Comparison of ENCODE assay signal across 23 cellular contexts in genomic region chr14:95355422-95355821, GRCh38. TPM values are rescaled to one million over a fixed set of nuclear protein-coding genes. Genes with fewer than 3 reads are reported as not detected.
DNase-seq lines count a peak whose midpoint lies in the region; ATAC-seq, FAIRE-seq and TF ChIP-seq lines count a peak whose summit lies in the region.
"Had no signal": no experiment of that assay in that cellular context is flagged by ENCODE, and none has a peak within 500 bp of the region (broad histone marks: within the 10 kb centered on the region; RNA-seq: fewer than 3 reads in every experiment).

No MANE protein-coding gene starts in this region.

- DNase-seq in SK-MEL-5 (ENCODE audit: low read depth, low spot score) (peak; percentile 26), right cardiac atrium (no peak), pancreas (no peak), T-helper 9 cell (no peak)
- DNase-seq: Caco-2; CD8-positive, alpha-beta T cell; DND-41; HCEC 1CT; MM.1S; NCI-H2029; NCI-H2227 treated with DMSO at 0.1 percent for 48 hours; NCI-H526 treated with DMSO at 0.1 percent for 48 hours; PC-9; SHP77; SW 1271 had no signal

- H3K9me3 ChIP-seq in right cardiac atrium (ENCODE audit: control insufficient read depth, low read length): no peaks in the 10 kb centered on the region
- H3K9me3 ChIP-seq in pancreas: no peaks in the 10 kb centered on the region
- H3K9me3 ChIP-seq: Caco-2 had no signal

- H2AFZ ChIP-seq in ACC112 (ENCODE audit: low read length, unreplicated experiment): peak overlapping the region; percentile 31
- H2AFZ ChIP-seq: GM23338, PC-9 had no signal

- no peak overlapping the region for H3K4me3 ChIP-seq in ACC112 (ENCODE audit: low read depth, low read length)
- H3K4me3 ChIP-seq in right cardiac atrium (ENCODE audit: low read length): no peak overlapping the region
- no peak overlapping the region for H3K4me3 ChIP-seq in pancreas
- H3K4me3 ChIP-seq: GM23338, PC-9, SK-N-MC had no signal

- H3K4me1 ChIP-seq in ACC112 (ENCODE audit: control insufficient read depth, insufficient read depth, low read length, unreplicated experiment) (no peaks in the 10 kb centered on the region), right cardiac atrium (ENCODE audit: control insufficient read depth, insufficient read depth, low read length) (no peaks in the 10 kb centered on the region), pancreas (no peaks in the 10 kb centered on the region)
- H3K4me1 ChIP-seq: Caco-2 had no signal

- no peak for FAIRE-seq in pancreas (lab: Jason Lieb, UNC)
- FAIRE-seq: GM18507 had no signal

- H3K27me3 ChIP-seq in ACC112 (ENCODE audit: insufficient read depth, low read length) (no peaks in the 10 kb centered on the region), right cardiac atrium (ENCODE audit: control insufficient read depth, insufficient read depth) (no peaks in the 10 kb centered on the region), pancreas (no peaks in the 10 kb centered on the region)

- WGBS in right cardiac atrium: 20% methylated on average over 3 of the region's 3 CpGs
- WGBS in pancreas, 2 donors: 18 to 27% methylated on average over 3 of the region's 3 CpGs

- H3K79me2 ChIP-seq in ACC112 (ENCODE audit: control insufficient read depth, insufficient read depth, low read length, unreplicated experiment): no peaks in the 10 kb centered on the region

- TF ChIP-seq CTCF in pancreas (IDR thresholded peaks at IDR 0.05): no peak

- H3K36me3 ChIP-seq in ACC112 (ENCODE audit: insufficient read depth, low read length) (no peaks in the 10 kb centered on the region), pancreas (no peaks in the 10 kb centered on the region)

- ATAC-seq in right cardiac atrium (peak; percentile 54 to 67), pancreas (peak; percentile 48 to 76 (median 69)), HG02970 (IDR thresholded peaks at IDR 0.05; ENCODE audit: low FRiP score, unreplicated experiment) (no peak), GM21723 (IDR thresholded peaks at IDR 0.05; ENCODE audit: unreplicated experiment) (no peak)
- ATAC-seq: CD8-positive, alpha-beta T cell; GM23338 had no signal

- in situ Hi-C loops in SK-MEL-5 (cut with HindIII; ENCODE audit: low pct_unique_long_range_greater_than_20kb, low sequenced_read_pairs): no loop called here

- no peak overlapping the region for H3K27ac ChIP-seq in ACC112 (ENCODE audit: low read depth, low read length)
- no peak overlapping the region for H3K27ac ChIP-seq in right cardiac atrium (ENCODE audit: low read length)
- no peak overlapping the region for H3K27ac ChIP-seq in pancreas
- H3K27ac ChIP-seq: C4-2B, KMS-11, PC-9, SK-N-MC had no signal

- intact Hi-C loops in right cardiac atrium (cut with DNase I): no loop called here
- intact Hi-C loops in pancreas (cut with DNase I): no loop called here

RNA-seq across cellular contexts. Expression of gene CLMN, which starts 35.7 kb away (rescaled TPM):
- 19.5 and 24.0 TPM in 2 replicates for total RNA-seq in SK-MEL-5 (2014; rRNA removed; shearing (Covaris generic))
- 24.9 and 32.6 TPM in 2 replicates for polyA plus RNA-seq in SK-MEL-5 (2015; cell fraction: cytosol; rRNA removed)
- polyA plus RNA-seq in SK-MEL-5 (2015; cell fraction: nucleus; rRNA removed): 101 and 143 TPM in 2 replicates
- total RNA-seq in right cardiac atrium (1 to 10 TPM; 6.4 to 9.1 (median 7.4) TPM), pancreas (10 to 100 TPM; 50.0 to 78.1 (median 68.2) TPM)
- polyA plus RNA-seq in right cardiac atrium (3.1 TPM), pancreas (10 to 100 TPM; 17.4 to 21.3 TPM)

Comparison
In these comparisons a context has a peak if more than half of its experiments do, and no peak if none do; other contexts are left out.
1. ATAC-seq: peak in right cardiac atrium (2 of 2) and pancreas (4 of 4); none in HG02970 (single experiment) and GM21723 (single experiment).